13 cellular contexts compared by ENCODE assay signal in genomic region chr7:42915356-42915755, GRCh38. TPM values are rescaled to one million over a fixed set of nuclear protein-coding genes. Genes with fewer than 3 reads are reported as not detected.
DNase-seq lines count a peak whose midpoint lies in the region; ATAC-seq and TF ChIP-seq lines count a peak whose summit lies in the region.
"Had no signal": no experiment of that assay in that cellular context is flagged by ENCODE, and none has a peak within 500 bp of the region (broad histone marks: within the 10 kb centered on the region; RNA-seq: fewer than 3 reads in every experiment).

No MANE protein-coding gene starts in this region.

- H4K20me1 ChIP-seq in IMR-90 (ENCODE audit: insufficient read depth, low read length), result no peaks in the 10 kb centered on the region

- no peak overlapping the region for H3K9ac ChIP-seq in IMR-90 (ENCODE audit: low read depth, low read length)

- ATAC-seq in IMR-90 (ENCODE audit: low read depth) (no peak), lower lobe of right lung (no peak), GM18909 (IDR thresholded peaks at IDR 0.05; ENCODE audit: poor library complexity, unreplicated experiment) (no peak), HG03097 (IDR thresholded peaks at IDR 0.05; ENCODE audit: low FRiP score, unreplicated experiment) (no peak)

- DNase-seq in IMR-90, result peak; percentile 39
- DNase-seq in MCF 10A (ENCODE audit: unreplicated experiment), result no peak
- DNase-seq in lower lobe of right lung, result no peak
- DNase-seq in stimulated activated naive CD4-positive, alpha-beta T cell (lab: John Stamatoyannopoulos, UW), result no peak
- no peak for DNase-seq in T1000 (lab: John Stamatoyannopoulos, UW)
- DNase-seq: activated CD4-positive, alpha-beta T cell treated with anti-CD3 and anti-CD28 coated beads for 48 hours; DMS53; NCI-H510A; stimulated activated CD4-positive, alpha-beta T cell treated with anti-CD3 and anti-CD28 coated beads, Interleukin-15, amount 100 ng/mL, for 24 hours; tibial artery had no signal

- H4K5ac ChIP-seq in IMR-90 (ENCODE audit: low read depth, low read length), result no peak overlapping the region

- peaks cover 12% of the 10 kb centered on the region for H3K79me2 ChIP-seq in ACC112 (ENCODE audit: control insufficient read depth, insufficient read depth, low read length, unreplicated experiment)

- no peaks in the 10 kb centered on the region for H3K9me3 Mint-ChIP-seq in MCF 10A (ENCODE audit: unreplicated experiment)

- H3K4me1 Mint-ChIP-seq in MCF 10A (ENCODE audit: insufficient read depth, unreplicated experiment), result peaks cover 46% of the 10 kb centered on the region

- CTCF ChIA-PET in IMR-90 (lab: Yijun Ruan, JAX), result interaction anchor here (0.9 kb wide), 1 partner anchor 14 kb away, joined by 4 read pairs; no protein-coding TSS in a partner anchor
- CTCF ChIA-PET in MCF 10A (lab: Yijun Ruan, JAX), result interaction anchor here (0.6 kb wide), 2 partner anchors 9 to 18 kb away, joined by 3 read pairs; no protein-coding TSS in a partner anchor

- intact Hi-C loops in IMR-90 (cut with micrococcal nuclease) (no loop called here), MCF 10A (cut with micrococcal nuclease) (no loop called here), lower lobe of right lung (cut with DNase I) (no loop called here)

- TF ChIP-seq CTCF in IMR-90 (conservative IDR thresholded peaks at IDR 0.05; ENCODE audit: low read depth, low read length) (no peak), MCF 10A (IDR thresholded peaks at IDR 0.05; ENCODE audit: unreplicated experiment) (no peak), lower lobe of right lung (IDR thresholded peaks at IDR 0.05) (no peak)

- H3K36me3 Mint-ChIP-seq in MCF 10A (ENCODE audit: insufficient read depth, unreplicated experiment), result peaks cover 63% of the 10 kb centered on the region

- H2BK120ac ChIP-seq in IMR-90 (ENCODE audit: low read depth, low read length), result no peak overlapping the region

- H3K27me3 ChIP-seq in ACC112 (ENCODE audit: insufficient read depth, low read length) (no peaks in the 10 kb centered on the region), IMR-90 (ENCODE audit: control insufficient read depth, insufficient read depth, low read length) (no peaks in the 10 kb centered on the region), lower lobe of right lung (ENCODE audit: low read depth) (no peaks in the 10 kb centered on the region)
- H3K27me3 ChIP-seq: tibial artery had no signal

- no peak overlapping the region for H3K56ac ChIP-seq in IMR-90 (ENCODE audit: extremely low read depth, insufficient read depth, low read length)

- BruUV-seq in IMR-90 (replicated peaks; lab: Mats Ljungman, UMichigan) (no TSS peak), MCF 10A (replicated peaks; lab: Mats Ljungman, UMichigan) (no TSS peak)

- H2AK9ac ChIP-seq in IMR-90 (replicated peaks; ENCODE audit: low read depth, low read length, poor library complexity), result no peak overlapping the region

- H2BK15ac ChIP-seq in IMR-90 (ENCODE audit: low read depth, low read length), result no peak overlapping the region

- H3K14ac ChIP-seq in IMR-90 (replicated peaks; ENCODE audit: low read depth, low read length), result no peak overlapping the region

- no peak overlapping the region for H4K91ac ChIP-seq in IMR-90 (ENCODE audit: insufficient read depth, low read depth, low read length)

- H2BK20ac ChIP-seq in IMR-90 (ENCODE audit: low read depth, low read length), result no peak overlapping the region

- H3K36me3 ChIP-seq in ACC112 (ENCODE audit: insufficient read depth, low read length) (peaks cover 28% of the 10 kb centered on the region), IMR-90 (ENCODE audit: control insufficient read depth, insufficient read depth, low read length) (peaks cover 18% of the 10 kb centered on the region), lower lobe of right lung (peaks cover 49% of the 10 kb centered on the region)

- H3K4me3 ChIP-seq in ACC112 (ENCODE audit: low read depth, low read length) (peak overlapping the region; percentile 15; the same call in 1 of the 2 replicates), IMR-90 (ENCODE audit: insufficient read depth, low read depth, low read length) (no peak overlapping the region), lower lobe of right lung (no peak overlapping the region)
- H3K4me3 ChIP-seq: tibial artery had no signal

- no peak overlapping the region for H3K4ac ChIP-seq in IMR-90 (ENCODE audit: low read depth, low read length)

- H3K23ac ChIP-seq in IMR-90 (ENCODE audit: low read depth, low read length), result no peak overlapping the region

- H3K27ac ChIP-seq in ACC112 (ENCODE audit: low read depth, low read length), result peak overlapping the region; percentile 72
- H3K27ac ChIP-seq in IMR-90 (ENCODE audit: insufficient read depth, low read length), result no peak overlapping the region; the same call in 1 of the 2 replicates
- peak overlapping the region; percentile 4 for H3K27ac ChIP-seq in lower lobe of right lung
- H3K27ac ChIP-seq: tibial artery had no signal

- dilution Hi-C loops in IMR-90 (cut with HindIII; ENCODE audit: low sequenced_read_pairs, unreplicated experiment), result no loop called here

- peaks cover 10 to 11% of the 10 kb centered on the region in 2 experiments for H3K79me1 ChIP-seq in IMR-90 (ENCODE audit: low read depth in 1 of 2, low read length in 2 of 2)

- H2AFZ ChIP-seq in ACC112 (ENCODE audit: low read length, unreplicated experiment), result no peak overlapping the region
- no peak overlapping the region for H2AFZ ChIP-seq in IMR-90 (replicated peaks; ENCODE audit: low read length, poor library complexity)

- in situ Hi-C loops in IMR-90 (cut with MboI; ENCODE audit: low sequenced_read_pairs), result no loop called here

- H3K4me2 ChIP-seq in IMR-90 (ENCODE audit: low read depth, low read length), result no peak overlapping the region; the same call in none of the 2 replicates

- H3K4me1 ChIP-seq in ACC112 (ENCODE audit: control insufficient read depth, insufficient read depth, low read length, unreplicated experiment) (peaks cover 51% of the 10 kb centered on the region), IMR-90 (ENCODE audit: control insufficient read depth, insufficient read depth, low read length) (peaks cover 6% of the 10 kb centered on the region), lower lobe of right lung (peaks cover 39% of the 10 kb centered on the region)

- H3K27ac Mint-ChIP-seq in MCF 10A (ENCODE audit: low read depth, unreplicated experiment), result peak overlapping the region; percentile 83

- H2BK5ac ChIP-seq in IMR-90 (ENCODE audit: low read depth, low read length, poor library complexity, severe bottlenecking), result no peak overlapping the region

- H3K4me3 Mint-ChIP-seq in MCF 10A (ENCODE audit: unreplicated experiment), result no peak overlapping the region

- H3K9me3 ChIP-seq in IMR-90 (ENCODE audit: control insufficient read depth, insufficient read depth, low read length) (no peaks in the 10 kb centered on the region), lower lobe of right lung (no peaks in the 10 kb centered on the region)
- H3K9me3 ChIP-seq: tibial artery had no signal

- no peak overlapping the region for H3K18ac ChIP-seq in IMR-90 (ENCODE audit: low read depth, low read length)

- no peaks in the 10 kb centered on the region for H3K27me3 Mint-ChIP-seq in MCF 10A (ENCODE audit: insufficient read depth, unreplicated experiment)

- no peak overlapping the region for H4K8ac ChIP-seq in IMR-90 (ENCODE audit: low read depth in 2 of 2, low read length in 2 of 2)

- H2AK5ac ChIP-seq in IMR-90 (ENCODE audit: low read depth, low read length), result no peak overlapping the region

- TF ChIP-seq POLR2A in IMR-90 (IDR thresholded peaks at IDR 0.05; ENCODE audit: low read depth, low read length), result no peak

- no CpG with 5 or more reads among the region's 1 CpG for WGBS in IMR-90 (ENCODE audit: extremely low coverage in 2 of 2, insufficient read length in 1 of 2), 2 experiments

- POLR2A ChIA-PET in IMR-90 (lab: Charles Lee; ENCODE audit: unreplicated experiment) (no interaction called here), MCF 10A (lab: Yijun Ruan, JAX) (interaction anchor here (3.4 to 13.5 kb wide), 2 partner anchors 9 to 15 kb away, joined by 14 to 200 read pairs; partner anchors contain the start of genes MRPL32 and PSMA2)

- no peak for TF ChIP-seq RAD21 in IMR-90 (IDR thresholded peaks at IDR 0.05; ENCODE audit: low read length)

- peaks cover 6% of the 10 kb centered on the region; the same call in 1 of the 2 replicates for H3K9me1 ChIP-seq in IMR-90 (ENCODE audit: insufficient read depth, low read length)

TF ChIP-seq in IMR-90, 13 proteins besides CTCF, POLR2A, EP300 and RAD21 (continues in another document):
- TF ChIP-seq FOS (IDR thresholded peaks at IDR 0.05; ENCODE audit: low read depth, low read length) (no peak), CEBPB (IDR thresholded peaks at IDR 0.05; ENCODE audit: low read depth, low read length) (no peak), RFX5 (IDR thresholded peaks at IDR 0.05; ENCODE audit: low read depth, low read length) (no peak), MAFK (IDR thresholded peaks at IDR 0.05; ENCODE audit: low read depth, low read length) (no peak), CHD1 (IDR thresholded peaks at IDR 0.05; ENCODE audit: low read depth, low read length) (no peak)
- TF ChIP-seq, protein P1, sequence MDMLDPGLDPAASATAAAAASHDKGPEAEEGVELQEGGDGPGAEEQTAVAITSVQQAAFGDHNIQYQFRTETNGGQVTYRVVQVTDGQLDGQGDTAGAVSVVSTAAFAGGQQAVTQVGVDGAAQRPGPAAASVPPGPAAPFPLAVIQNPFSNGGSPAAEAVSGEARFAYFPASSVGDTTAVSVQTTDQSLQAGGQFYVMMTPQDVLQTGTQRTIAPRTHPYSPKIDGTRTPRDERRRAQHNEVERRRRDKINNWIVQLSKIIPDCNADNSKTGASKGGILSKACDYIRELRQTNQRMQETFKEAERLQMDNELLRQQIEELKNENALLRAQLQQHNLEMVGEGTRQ (IDR thresholded peaks at IDR 0.05; ENCODE audit: low read depth, low read length), result no peak

RNA-seq across cellular contexts. Expression of gene C7orf25, which starts 3.5 kb away (rescaled TPM):
- total RNA-seq in IMR-90 (2012; rRNA removed) (6.1 and 8.9 TPM in 2 replicates), MCF 10A (2022) (4.4 and 5.4 TPM in 2 replicates), lower lobe of right lung (7.8 TPM)
- polyA plus RNA-seq in IMR-90 (2012; rRNA removed), result 3.2 and 4.5 TPM in 2 replicates
- polyA plus RNA-seq in IMR-90 (2012; cell fraction: cytosol; rRNA removed), result 1.8 and 3.0 TPM in 2 replicates
- polyA plus RNA-seq in IMR-90 (2012; cell fraction: nucleus; rRNA removed; ENCODE audit: low replicate concordance), result 0.65 and 1.7 TPM in 2 replicates

RNA-seq across cellular contexts. Expression of gene PSMA2, which starts 16.6 kb away (rescaled TPM):
- 138 and 217 TPM in 2 replicates for total RNA-seq in IMR-90 (2012; rRNA removed)
- 98.8 and 106 TPM in 2 replicates for polyA plus RNA-seq in IMR-90 (2012; rRNA removed)
- polyA plus RNA-seq in IMR-90 (2012; cell fraction: cytosol; rRNA removed), result 28.7 and 34.1 TPM in 2 replicates
- 7.1 and 43.4 TPM in 2 replicates for polyA plus RNA-seq in IMR-90 (2012; cell fraction: nucleus; rRNA removed; ENCODE audit: low replicate concordance)
- 65.5 and 73.8 TPM in 2 replicates for total RNA-seq in MCF 10A (2022)
- 52.3 TPM for total RNA-seq in lower lobe of right lung

RNA-seq across cellular contexts. Expression of gene MRPL32, which starts 16.8 kb away (rescaled TPM):
- total RNA-seq in IMR-90 (2012; rRNA removed) (42.3 and 56.7 TPM in 2 replicates), MCF 10A (2022) (69.8 and 82.0 TPM in 2 replicates), lower lobe of right lung (45.0 TPM)
- polyA plus RNA-seq in IMR-90 (2012; rRNA removed), result 66.6 and 75.3 TPM in 2 replicates
- 15.1 and 18.6 TPM in 2 replicates for polyA plus RNA-seq in IMR-90 (2012; cell fraction: cytosol; rRNA removed)
- polyA plus RNA-seq in IMR-90 (2012; cell fraction: nucleus; rRNA removed; ENCODE audit: low replicate concordance), result 8.5 and 86.7 TPM in 2 replicates
